11 cellular contexts compared by ENCODE assay signal in the genomic region with DNA sequence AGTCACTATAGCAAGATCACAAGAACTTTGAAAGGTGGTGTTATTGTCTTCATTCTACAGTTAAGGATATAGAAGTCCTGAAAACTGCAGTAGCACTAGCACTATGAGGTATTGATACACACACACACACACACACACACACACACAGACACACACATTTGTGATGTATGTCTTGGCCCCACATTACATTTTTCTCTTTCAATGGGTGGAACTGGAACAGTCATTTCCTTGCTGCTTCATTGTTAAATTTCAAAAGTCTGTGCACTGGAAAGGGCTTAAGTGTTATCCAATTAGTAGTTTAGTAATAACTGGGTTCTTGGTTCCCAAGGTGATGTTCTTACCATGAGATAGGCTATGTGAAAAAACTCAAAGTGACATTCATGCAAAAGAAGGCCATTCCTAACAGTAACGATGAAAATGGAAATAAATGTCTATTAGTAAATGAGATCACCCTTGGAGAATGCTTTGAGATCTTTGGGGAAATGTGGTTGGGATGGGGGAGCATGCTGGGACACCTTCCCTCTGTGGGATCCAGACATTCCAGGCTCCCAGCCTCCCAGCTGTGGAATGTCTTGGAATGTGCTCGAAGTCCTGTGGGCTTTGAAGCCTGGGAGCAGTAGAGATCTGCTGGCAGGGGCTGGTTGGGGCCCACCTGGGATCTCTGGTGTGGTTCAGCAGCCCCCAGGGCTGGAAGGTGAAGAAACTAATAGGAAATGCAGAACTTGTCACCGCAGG. TPM values are rescaled to one million over a fixed set of nuclear protein-coding genes. Genes with fewer than 3 reads are reported as not detected.
DNase-seq lines count a peak whose midpoint lies in the region; ATAC-seq and TF ChIP-seq lines count a peak whose summit lies in the region.
"Had no signal": no experiment of that assay in that cellular context is flagged by ENCODE, and none has a peak within 500 bp of the region (broad histone marks: within the 10 kb centered on the region; RNA-seq: fewer than 3 reads in every experiment).

No MANE protein-coding gene starts in this region.

- TF ChIP-seq CTCF in heart left ventricle (IDR thresholded peaks at IDR 0.05): no peak
- no peak for TF ChIP-seq CTCF in esophagus muscularis mucosa (IDR thresholded peaks at IDR 0.05)

- no peak overlapping the region for H3K27ac Mint-ChIP-seq in activated T-helper 17 cell treated with anti-CD3 and anti-CD28 coated beads, Interleukin-2, amount 50 U/mL, for 72 hours
- no peak overlapping the region for H3K27ac Mint-ChIP-seq in activated T-helper 1 cell treated with anti-CD3 and anti-CD28 coated beads, Interleukin-12 subunit alpha, Interleukin-12 subunit beta, Interleukin-2, Interleukin-4 antibody, amounts not matched to agents 30 ng/mL and 10 ng/mL and 1 ng/mL, durations not matched to agents 14 hours and 24 hours and 36 hours

- WGBS in heart left ventricle, 4 donors: 51 to 75% (median 64%) methylated on average over 3 of the region's 3 CpGs
- 59% methylated on average over 3 of the region's 3 CpGs for WGBS in esophagus muscularis mucosa
- 9 to 13% methylated on average over 3 of the region's 3 CpGs for WGBS in aorta, 2 donors

- peaks cover 16% of the 10 kb centered on the region for H3K36me3 Mint-ChIP-seq in activated T-helper 17 cell treated with anti-CD3 and anti-CD28 coated beads, Interleukin-2, amount 50 U/mL, for 72 hours (ENCODE audit: low read depth)
- H3K36me3 Mint-ChIP-seq in activated T-helper 1 cell treated with anti-CD3 and anti-CD28 coated beads, Interleukin-12 subunit alpha, Interleukin-12 subunit beta, Interleukin-2, Interleukin-4 antibody, amounts not matched to agents 30 ng/mL and 10 ng/mL and 1 ng/mL, durations not matched to agents 14 hours and 24 hours and 36 hours (ENCODE audit: low read depth): no peaks in the 10 kb centered on the region

- no peak overlapping the region for H3K4me3 Mint-ChIP-seq in activated T-helper 17 cell treated with anti-CD3 and anti-CD28 coated beads, Interleukin-2, amount 50 U/mL, for 72 hours
- no peak overlapping the region for H3K4me3 Mint-ChIP-seq in activated T-helper 1 cell treated with anti-CD3 and anti-CD28 coated beads, Interleukin-12 subunit alpha, Interleukin-12 subunit beta, Interleukin-2, Interleukin-4 antibody, amounts not matched to agents 30 ng/mL and 10 ng/mL and 1 ng/mL, durations not matched to agents 14 hours and 24 hours and 36 hours

- TF ChIP-seq EP300 in esophagus muscularis mucosa (IDR thresholded peaks at IDR 0.05): no peak

- no peak overlapping the region for H3K4me3 ChIP-seq in heart left ventricle
- H3K4me3 ChIP-seq in esophagus muscularis mucosa: no peak overlapping the region
- no peak overlapping the region for H3K4me3 ChIP-seq in mucosa of rectum (ENCODE audit: low read length in 2 of 2)
- no peak overlapping the region for H3K4me3 ChIP-seq in aorta (ENCODE audit: low read length in 2 of 2)
- H3K4me3 ChIP-seq: A549 had no signal

- H3K4me1 ChIP-seq in heart left ventricle (peaks cover 0 to 62% (median 5%) of the 10 kb centered on the region in 12 donors), esophagus muscularis mucosa (peaks cover 4 to 54% (median 50%) of the 10 kb centered on the region in 4 donors), mucosa of rectum (ENCODE audit: control insufficient read depth in 2 of 2, insufficient read depth in 2 of 2, low read length in 2 of 2) (peaks cover 0 to 3% of the 10 kb centered on the region in 2 donors), aorta (ENCODE audit: control insufficient read depth in 1 of 2, insufficient read depth in 2 of 2, low read length in 2 of 2) (peaks cover 2 to 9% of the 10 kb centered on the region in 2 donors)
- H3K4me1 ChIP-seq: A549 had no signal

- H3K27me3 ChIP-seq in heart left ventricle: no peaks in the 10 kb centered on the region
- no peaks in the 10 kb centered on the region for H3K27me3 ChIP-seq in esophagus muscularis mucosa
- no peaks in the 10 kb centered on the region for H3K27me3 ChIP-seq in mucosa of rectum (ENCODE audit: control insufficient read depth in 2 of 2, insufficient read depth in 2 of 2, low read length in 2 of 2)
- H3K27me3 ChIP-seq in aorta (ENCODE audit: control insufficient read depth in 1 of 2, insufficient read depth in 2 of 2, low read length in 1 of 2): no peaks in the 10 kb centered on the region

- H3K27ac ChIP-seq in heart left ventricle (peak overlapping the region; percentile 25 to 88 (median 58)), esophagus muscularis mucosa (replicated peaks in 1 of 4) (peak overlapping the region; percentile 51 to 70 (median 60)), mucosa of rectum (ENCODE audit: low read depth in 2 of 2, low read length in 2 of 2) (peak overlapping the region; percentile 69 to 78), aorta (ENCODE audit: low read depth in 1 of 2, low read length in 2 of 2) (peak overlapping the region; percentile 77 to 95)
- H3K27ac ChIP-seq: A549 had no signal

- DNase-seq in heart left ventricle (peak; percentile 30 to 65 (median 52)), Right ventricle myocardium inferior (ENCODE audit: missing footprints) (no peak), esophagus muscularis mucosa (ENCODE audit: extremely low spot score) (no peak), aorta (peak in 1 of 2 donors; percentile 77)
- DNase-seq in activated T-helper 1 cell treated with anti-CD3 and anti-CD28 coated beads, Interleukin-12 subunit alpha, Interleukin-12 subunit beta, Interleukin-2, Interleukin-4 antibody, amounts not matched to agents 30 ng/mL and 10 ng/mL and 1 ng/mL, durations not matched to agents 14 hours and 24 hours and 36 hours (ENCODE audit: low spot score): no peak
- DNase-seq: NCI-H1105, SHP77 treated with DMSO at 0.1 percent for 48 hours had no signal

- intact Hi-C loops in heart left ventricle (cut with DNase I) (loop anchor here in 2 of 10 donors (10.0 kb wide), 1 partner anchor 47 kb away; no protein-coding TSS in a partner anchor), Right ventricle myocardium inferior (cut with DNase I) (no loop called here), esophagus muscularis mucosa (cut with DNase I) (no loop called here), aorta (cut with DNase I) (no loop called here)
- intact Hi-C loops in activated T-helper 1 cell treated with anti-CD3 and anti-CD28 coated beads, Interleukin-12 subunit alpha, Interleukin-12 subunit beta, Interleukin-2, Interleukin-4 antibody, amounts not matched to agents 30 ng/mL and 10 ng/mL and 1 ng/mL, durations not matched to agents 14 hours and 24 hours and 36 hours (cut with micrococcal nuclease): no loop called here

- H3K36me3 ChIP-seq in heart left ventricle (no peaks in the 10 kb centered on the region), esophagus muscularis mucosa (no peaks in the 10 kb centered on the region), mucosa of rectum (ENCODE audit: control insufficient read depth in 2 of 2, insufficient read depth in 2 of 2, low read length in 2 of 2) (no peaks in the 10 kb centered on the region), aorta (ENCODE audit: control insufficient read depth in 1 of 2, insufficient read depth in 2 of 2, low read length in 1 of 2) (no peaks in the 10 kb centered on the region)

- H3K4me1 Mint-ChIP-seq in activated T-helper 17 cell treated with anti-CD3 and anti-CD28 coated beads, Interleukin-2, amount 50 U/mL, for 72 hours: peaks cover 16% of the 10 kb centered on the region
- H3K4me1 Mint-ChIP-seq in activated T-helper 1 cell treated with anti-CD3 and anti-CD28 coated beads, Interleukin-12 subunit alpha, Interleukin-12 subunit beta, Interleukin-2, Interleukin-4 antibody, amounts not matched to agents 30 ng/mL and 10 ng/mL and 1 ng/mL, durations not matched to agents 14 hours and 24 hours and 36 hours (ENCODE audit: low read depth): peaks cover 17% of the 10 kb centered on the region

- no peak overlapping the region for H3K9ac ChIP-seq in mucosa of rectum (ENCODE audit: low read depth in 1 of 2, low read length in 2 of 2)

- peaks cover 10% of the 10 kb centered on the region for H3K27me3 Mint-ChIP-seq in activated T-helper 17 cell treated with anti-CD3 and anti-CD28 coated beads, Interleukin-2, amount 50 U/mL, for 72 hours
- H3K27me3 Mint-ChIP-seq in activated T-helper 1 cell treated with anti-CD3 and anti-CD28 coated beads, Interleukin-12 subunit alpha, Interleukin-12 subunit beta, Interleukin-2, Interleukin-4 antibody, amounts not matched to agents 30 ng/mL and 10 ng/mL and 1 ng/mL, durations not matched to agents 14 hours and 24 hours and 36 hours (ENCODE audit: insufficient read depth): peaks cover 6% of the 10 kb centered on the region

- no peaks in the 10 kb centered on the region for H3K9me3 Mint-ChIP-seq in activated T-helper 17 cell treated with anti-CD3 and anti-CD28 coated beads, Interleukin-2, amount 50 U/mL, for 72 hours
- no peaks in the 10 kb centered on the region for H3K9me3 Mint-ChIP-seq in activated T-helper 1 cell treated with anti-CD3 and anti-CD28 coated beads, Interleukin-12 subunit alpha, Interleukin-12 subunit beta, Interleukin-2, Interleukin-4 antibody, amounts not matched to agents 30 ng/mL and 10 ng/mL and 1 ng/mL, durations not matched to agents 14 hours and 24 hours and 36 hours

- TF ChIP-seq POLR2A in heart left ventricle (IDR thresholded peaks at IDR 0.05): no peak
- no peak for TF ChIP-seq POLR2A in esophagus muscularis mucosa (IDR thresholded peaks at IDR 0.05; ENCODE audit: low read depth)

- ATAC-seq in heart left ventricle (peak; percentile 54 to 78 (median 64)), Right ventricle myocardium inferior (no peak), aorta (ENCODE audit: low FRiP score) (peak; percentile 39), GM21515 (IDR thresholded peaks at IDR 0.05; ENCODE audit: unreplicated experiment) (no peak)
- no peak for ATAC-seq in activated T-helper 17 cell treated with anti-CD3 and anti-CD28 coated beads, Interleukin-2, amount 50 U/mL, for 72 hours (replicated peaks)

- H3K9me3 ChIP-seq in heart left ventricle (no peaks in the 10 kb centered on the region), esophagus muscularis mucosa (no peaks in the 10 kb centered on the region), mucosa of rectum (ENCODE audit: control insufficient read depth in 2 of 2, low read length in 2 of 2) (no peaks in the 10 kb centered on the region), aorta (ENCODE audit: control insufficient read depth, low read length) (no peaks in the 10 kb centered on the region)
- H3K9me3 ChIP-seq: A549 had no signal

RNA-seq across cellular contexts. Expression of a gene that starts 37.4 kb away (rescaled TPM):
- total RNA-seq in heart left ventricle (100 to 1,000 TPM in 8 of 9 donors, 10 to 100 TPM in 1; 89.6 to 186 (median 130) TPM), Right ventricle myocardium inferior (99.1 TPM), esophagus muscularis mucosa (1,000 to 10,000 TPM; 2,057 to 3,140 (median 2,687) TPM), aorta (1,000 to 10,000 TPM; 1,102 to 1,700 TPM)
- polyA plus RNA-seq in heart left ventricle (100 to 1,000 TPM in 1 of 2 donors, 10 to 100 TPM in 1; 95.1 to 104 TPM), aorta (1,000 to 10,000 TPM in 1 of 2 donors, 100 to 1,000 TPM in 1; 658 to 1,235 TPM)
- 10 to 100 TPM in 1 of 2 donors, 1 to 10 TPM in 1; 4.0 to 27.2 TPM for total RNA-seq in activated T-helper 17 cell treated with anti-CD3 and anti-CD28 coated beads, Interleukin-2, amount 50 U/mL, for 72 hours
- 2.3 and 3.3 TPM in 2 replicates for total RNA-seq in activated T-helper 1 cell treated with anti-CD3 and anti-CD28 coated beads, Interleukin-12 subunit alpha, Interleukin-12 subunit beta, Interleukin-2, Interleukin-4 antibody, amounts not matched to agents 30 ng/mL and 10 ng/mL and 1 ng/mL, durations not matched to agents 14 hours and 24 hours and 36 hours

Comparison
In these comparisons a context has a peak if more than half of its experiments do, and no peak if none do; other contexts are left out.
1. ATAC-seq: peak in heart left ventricle (4 of 4) and aorta (single experiment); none in Right ventricle myocardium inferior (single experiment), activated T-helper 17 cell treated with anti-CD3 and anti-CD28 coated beads, Interleukin-2, amount 50 U/mL, for 72 hours (single experiment) and GM21515 (single experiment).
2. DNase-seq: peak in heart left ventricle (5 of 5); none in Right ventricle myocardium inferior (single experiment), esophagus muscularis mucosa (single experiment) and activated T-helper 1 cell treated with anti-CD3 and anti-CD28 coated beads, Interleukin-12 subunit alpha, Interleukin-12 subunit beta, Interleukin-2, Interleukin-4 antibody, amounts not matched to agents 30 ng/mL and 10 ng/mL and 1 ng/mL, durations not matched to agents 14 hours and 24 hours and 36 hours (single experiment).
3. RNA of a gene that starts 37.4 kb away (total RNA-seq): 2,057 to 3,140 TPM in esophagus muscularis mucosa and 1,102 to 1,700 TPM in aorta; 89.6 to 186 TPM in heart left ventricle, 99.1 TPM in Right ventricle myocardium inferior (single experiment), 4.0 to 27.2 TPM in activated T-helper 17 cell treated with anti-CD3 and anti-CD28 coated beads, Interleukin-2, amount 50 U/mL, for 72 hours and 2.3 to 3.3 TPM in activated T-helper 1 cell treated with anti-CD3 and anti-CD28 coated beads, Interleukin-12 subunit alpha, Interleukin-12 subunit beta, Interleukin-2, Interleukin-4 antibody, amounts not matched to agents 30 ng/mL and 10 ng/mL and 1 ng/mL, durations not matched to agents 14 hours and 24 hours and 36 hours; every median in the first group is over 4 times any median in the second.
4. Peak in every context shown above with its lines, with median percentiles within 50 percentile points of each other: H3K27ac ChIP-seq.